ENCODE assay signal across 21 cellular contexts in the genomic region with DNA sequence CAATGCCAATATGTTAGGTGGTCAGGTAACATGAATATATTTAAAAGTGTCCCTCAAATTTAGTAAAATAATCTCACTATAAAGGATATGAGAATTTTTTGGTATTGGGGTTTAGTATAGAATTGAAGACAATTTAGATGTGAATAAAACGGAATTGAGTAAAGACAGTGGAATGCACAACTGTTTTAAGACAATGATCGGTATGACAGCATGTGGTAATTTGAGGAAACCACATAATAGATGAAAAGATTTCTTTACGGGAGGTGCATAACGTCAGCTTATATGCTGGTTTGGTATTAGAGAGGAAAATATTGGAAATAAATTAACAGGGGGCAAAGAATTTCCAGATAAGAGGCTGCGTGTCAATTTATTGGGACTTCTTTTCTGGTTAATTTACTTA.
"Had no signal": no experiment of that assay in that cellular context is flagged by ENCODE, and none has a peak within 500 bp of the region (broad histone marks: within the 10 kb centered on the region; RNA-seq: fewer than 3 reads in every experiment).

No MANE protein-coding gene starts in this region.

- H3K4me3 ChIP-seq: adrenal gland, cardiac muscle cell, lung, tibial artery had no signal

- H3K9me3 ChIP-seq: tibial artery had no signal

- H3K4me3 Mint-ChIP-seq: activated naive CD8-positive, alpha-beta T cell; activated T-cell treated with anti-CD3 and anti-CD28 coated beads, Interleukin-2, amount 50 U/mL, for 24 hours; activated T-helper 17 cell treated with anti-CD3 and anti-CD28 coated beads, Interleukin-2, amount 50 U/mL, for 72 hours; naive thymus-derived CD4-positive, alpha-beta T cell; neural crest cell; stimulated activated effector memory CD8-positive, alpha-beta T cell treated with anti-CD3 and anti-CD28 coated beads, Interleukin-12 subunit alpha, Interleukin-12 subunit beta, amount 100 ng/mL, for 72 hours; stimulated activated naive CD8-positive, alpha-beta T cell treated with anti-CD3 and anti-CD28 coated beads, Interleukin-15, amount 100 ng/mL, for 72 hours; WTC11 had no signal

- ATAC-seq: activated T-helper 17 cell treated with anti-CD3 and anti-CD28 coated beads, Interleukin-2, amount 50 U/mL, for 72 hours; left lobe of liver; naive thymus-derived CD4-positive, alpha-beta T cell; sciatic nerve; stimulated activated effector memory CD8-positive, alpha-beta T cell treated with anti-CD3 and anti-CD28 coated beads, Interleukin-12 subunit alpha, Interleukin-12 subunit beta, amount 100 ng/mL, for 72 hours; stimulated activated naive CD8-positive, alpha-beta T cell treated with anti-CD3 and anti-CD28 coated beads, Interleukin-15, amount 100 ng/mL, for 72 hours; WTC11 had no signal

- H3K36me3 Mint-ChIP-seq: activated naive CD8-positive, alpha-beta T cell; naive thymus-derived CD4-positive, alpha-beta T cell; stimulated activated effector memory CD8-positive, alpha-beta T cell treated with anti-CD3 and anti-CD28 coated beads, Interleukin-12 subunit alpha, Interleukin-12 subunit beta, amount 100 ng/mL, for 72 hours had no signal

- H3K4me1 Mint-ChIP-seq: activated T-helper 17 cell treated with anti-CD3 and anti-CD28 coated beads, Interleukin-2, amount 50 U/mL, for 72 hours; naive thymus-derived CD4-positive, alpha-beta T cell; neural crest cell; stimulated activated effector memory CD8-positive, alpha-beta T cell treated with anti-CD3 and anti-CD28 coated beads, Interleukin-12 subunit alpha, Interleukin-12 subunit beta, amount 100 ng/mL, for 72 hours; stimulated activated naive CD8-positive, alpha-beta T cell treated with anti-CD3 and anti-CD28 coated beads, Interleukin-15, amount 100 ng/mL, for 72 hours had no signal

- H3K27ac Mint-ChIP-seq: activated naive CD8-positive, alpha-beta T cell; activated T-cell treated with anti-CD3 and anti-CD28 coated beads, Interleukin-2, amount 50 U/mL, for 24 hours; activated T-helper 17 cell treated with anti-CD3 and anti-CD28 coated beads, Interleukin-2, amount 50 U/mL, for 72 hours; naive thymus-derived CD4-positive, alpha-beta T cell; stimulated activated effector memory CD8-positive, alpha-beta T cell treated with anti-CD3 and anti-CD28 coated beads, Interleukin-12 subunit alpha, Interleukin-12 subunit beta, amount 100 ng/mL, for 72 hours; stimulated activated naive CD8-positive, alpha-beta T cell treated with anti-CD3 and anti-CD28 coated beads, Interleukin-15, amount 100 ng/mL, for 72 hours; WTC11 had no signal

- H3K27me3 Mint-ChIP-seq: activated naive CD8-positive, alpha-beta T cell; activated T-cell treated with anti-CD3 and anti-CD28 coated beads, Interleukin-2, amount 50 U/mL, for 24 hours; activated T-helper 17 cell treated with anti-CD3 and anti-CD28 coated beads, Interleukin-2, amount 50 U/mL, for 72 hours; naive thymus-derived CD4-positive, alpha-beta T cell; stimulated activated naive CD8-positive, alpha-beta T cell treated with anti-CD3 and anti-CD28 coated beads, Interleukin-15, amount 100 ng/mL, for 72 hours had no signal

- H3K4me1 ChIP-seq: adrenal gland, tibial artery had no signal

- H3K27me3 ChIP-seq: adrenal gland, cardiac muscle cell, tibial artery had no signal

- DNase-seq: activated CD4-positive, alpha-beta T cell treated with anti-CD3 and anti-CD28 coated beads, Interleukin-2, amount 50 U/mL, for 4 hours; activated CD8-positive, alpha-beta memory T cell treated with anti-CD3 and anti-CD28 coated beads for 24 hours; activated CD8-positive, alpha-beta memory T cell treated with anti-CD3 and anti-CD28 coated beads, Interleukin-2, amount 50 U/mL, for 4 hours; activated naive CD4-positive, alpha-beta T cell; activated T-cell treated with anti-CD3 and anti-CD28 coated beads, Interleukin-2, amount 50 U/mL, for 24 hours; adrenal gland; naive thymus-derived CD4-positive, alpha-beta T cell; occipital lobe; small intestine; stimulated activated CD4-positive, alpha-beta T cell treated with anti-CD3 and anti-CD28 coated beads, Interleukin-2, amount 100 ng/mL, for 24 hours; stimulated activated naive CD8-positive, alpha-beta T cell treated with anti-CD3 and anti-CD28 coated beads, Interleukin-15, amount 100 ng/mL, for 72 hours; tibial artery had no signal

- H3K27ac ChIP-seq: adrenal gland, cardiac muscle cell, tibial artery had no signal

- H3K36me3 ChIP-seq: adrenal gland, cardiac muscle cell, tibial artery had no signal

- H3K9me3 Mint-ChIP-seq: activated T-helper 17 cell treated with anti-CD3 and anti-CD28 coated beads, Interleukin-2, amount 50 U/mL, for 72 hours had no signal
